ENCODE assay signal across 12 cellular contexts in the genomic region with DNA sequence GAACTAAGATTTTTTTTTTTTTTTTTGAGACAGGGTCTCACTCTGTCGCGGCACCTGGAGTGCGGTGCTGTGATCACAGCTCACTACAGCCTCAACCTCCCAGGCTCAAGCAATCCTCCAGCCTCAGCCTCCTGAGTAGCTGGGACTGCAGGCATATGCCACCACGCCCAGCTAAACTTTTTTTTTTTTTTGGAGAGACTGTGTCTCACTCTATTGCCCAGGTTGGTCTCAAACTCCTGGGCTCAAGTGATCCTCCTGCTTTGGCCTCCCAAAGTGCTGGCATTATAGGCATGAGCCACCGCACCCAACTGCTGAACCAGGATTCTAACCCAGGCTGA. TPM values are rescaled to one million over a fixed set of nuclear protein-coding genes. Genes with fewer than 3 reads are reported as not detected.
DNase-seq lines count a peak whose midpoint lies in the region; ATAC-seq and TF ChIP-seq lines count a peak whose summit lies in the region.
"Not testable (repeated sequence)": the region's sequence is repeated elsewhere in the genome, so short reads cannot be mapped to it uniquely, and the experiment has no call there.
"Had no signal": no experiment of that assay in that cellular context is flagged by ENCODE, and none has a peak within 500 bp of the region (broad histone marks: within the 10 kb centered on the region; RNA-seq: fewer than 3 reads in every experiment).

No MANE protein-coding gene starts in this region.

- H3K4me1 ChIP-seq in HUES64 (ENCODE audit: insufficient read depth, low read length), result peaks cover 22% of the 10 kb centered on the region
- H3K4me1 ChIP-seq in muscle layer of colon (ENCODE audit: insufficient read depth, low read length), result peaks cover 20% of the 10 kb centered on the region
- H3K4me1 ChIP-seq in upper lobe of right lung, result peaks cover 19% of the 10 kb centered on the region

- not testable (repeated sequence) for H3K27me3 Mint-ChIP-seq in CD14-positive monocyte (ENCODE audit: low read depth in 3 of 3); activated CD4-positive, alpha-beta T cell treated with anti-CD3 and anti-CD28 coated beads, Interleukin-2, amount 10 ng/mL, durations not matched to agents 7 days and 5 days; stimulated activated memory B cell treated with anti-CD40 and anti-IgM and Interleukin-4, amounts not matched to agents 10 μg/mL and 1 μg/mL and 100 μg/mL, for 72 hours

- not testable (repeated sequence) for H3K27me3 ChIP-seq in HUES64 (ENCODE audit: insufficient read depth, low read length); muscle layer of colon (ENCODE audit: control insufficient read depth in 1 of 2, insufficient read depth in 2 of 2, low read length in 2 of 2); upper lobe of right lung

- H3K4me3 ChIP-seq in HUES64 (ENCODE audit: low read length) (peak overlapping the region; percentile 72; the same call in 1 of the 2 replicates), coronary artery (peak overlapping the region; percentile 70), iPS-11a (ENCODE audit: low read depth, low read length) (peak overlapping the region; percentile 67), muscle layer of colon (ENCODE audit: low read depth in 1 of 2, low read length in 2 of 2) (peak overlapping the region in 1 of 2 donors; percentile 68), upper lobe of right lung (peak overlapping the region; percentile 49)

- H3K36me3 Mint-ChIP-seq in CD14-positive monocyte; activated CD4-positive, alpha-beta T cell treated with anti-CD3 and anti-CD28 coated beads, Interleukin-2, amount 10 ng/mL, durations not matched to agents 7 days and 5 days (ENCODE audit: low read depth); stimulated activated memory B cell treated with anti-CD40 and anti-IgM and Interleukin-4, amounts not matched to agents 10 μg/mL and 1 μg/mL and 100 μg/mL, for 72 hours: not testable (repeated sequence)

- intact Hi-C loops in CD14-positive monocyte (cut with micrococcal nuclease), result loop anchor here in 1 of 2 donors (10.0 kb wide), 2 partner anchors 200 to 1150 kb away; a partner anchor contains a TSS
- intact Hi-C loops in upper lobe of right lung (cut with DNase I), result not testable (repeated sequence)

- not testable (repeated sequence) for H3K9me3 Mint-ChIP-seq in CD14-positive monocyte; activated CD4-positive, alpha-beta T cell treated with anti-CD3 and anti-CD28 coated beads, Interleukin-2, amount 10 ng/mL, durations not matched to agents 7 days and 5 days; stimulated activated memory B cell treated with anti-CD40 and anti-IgM and Interleukin-4, amounts not matched to agents 10 μg/mL and 1 μg/mL and 100 μg/mL, for 72 hours

- ATAC-seq in stimulated activated memory B cell treated with anti-CD40 and anti-IgM and Interleukin-4, amounts not matched to agents 10 μg/mL and 1 μg/mL and 100 μg/mL, for 72 hours; upper lobe of right lung: not testable (repeated sequence)

- not testable (repeated sequence) for H3K36me3 ChIP-seq in HUES64 (ENCODE audit: insufficient read depth, low read length); muscle layer of colon (ENCODE audit: insufficient read depth, low read length); upper lobe of right lung

- peak overlapping the region in 4 of 7 donors; percentile 30 to 76 (median 43) for H3K27ac Mint-ChIP-seq in CD14-positive monocyte
- not testable (repeated sequence) for H3K27ac Mint-ChIP-seq in activated CD4-positive, alpha-beta T cell treated with anti-CD3 and anti-CD28 coated beads, Interleukin-2, amount 10 ng/mL, durations not matched to agents 7 days and 5 days
- H3K27ac Mint-ChIP-seq in stimulated activated memory B cell treated with anti-CD40 and anti-IgM and Interleukin-4, amounts not matched to agents 10 μg/mL and 1 μg/mL and 100 μg/mL, for 72 hours, result peak overlapping the region; percentile 99

- not testable (repeated sequence) for DNase-seq in CD14-positive monocyte (ENCODE audit: low spot score); activated CD4-positive, alpha-beta T cell treated with anti-CD3 and anti-CD28 coated beads, Interleukin-2, amount 10 ng/mL, durations not matched to agents 7 days and 5 days; coronary artery (ENCODE audit: low spot score); upper lobe of right lung

- H3K4me1 Mint-ChIP-seq in CD14-positive monocyte, result peaks cover 81% of the 10 kb centered on the region
- H3K4me1 Mint-ChIP-seq in activated CD4-positive, alpha-beta T cell treated with anti-CD3 and anti-CD28 coated beads, Interleukin-2, amount 10 ng/mL, durations not matched to agents 7 days and 5 days, result peaks cover 63% of the 10 kb centered on the region
- H3K4me1 Mint-ChIP-seq in stimulated activated memory B cell treated with anti-CD40 and anti-IgM and Interleukin-4, amounts not matched to agents 10 μg/mL and 1 μg/mL and 100 μg/mL, for 72 hours, result peaks cover 67% of the 10 kb centered on the region

- CTCF ChIA-PET in activated CD4-positive, alpha-beta T cell treated with anti-CD3 and anti-CD28 coated beads, Interleukin-2, amount 10 ng/mL, durations not matched to agents 7 days and 5 days (lab: Charles Lee), result interaction anchor here (0.5 to 2.8 kb wide), 12 partner anchors 8 to 148 kb away, joined by 3 to 11 read pairs (median 4); no protein-coding TSS in a partner anchor

- not testable (repeated sequence) for H3K9me3 ChIP-seq in HUES64 (ENCODE audit: insufficient read depth, low read depth, low read length); muscle layer of colon (ENCODE audit: low read length); upper lobe of right lung

- WGBS in HUES64, result 93% methylated on average over 5 of the region's 5 CpGs

- H3K9ac ChIP-seq in HUES64 (ENCODE audit: low read depth, low read length), result not testable (repeated sequence)
- H3K9ac ChIP-seq in muscle layer of colon (ENCODE audit: low read length), result peak overlapping the region; percentile 22

- not testable (repeated sequence) for TF ChIP-seq CTCF in CD14-positive monocyte (IDR thresholded peaks at IDR 0.05); coronary artery (IDR thresholded peaks at IDR 0.05); upper lobe of right lung (IDR thresholded peaks at IDR 0.05)

- POLR2A ChIA-PET in activated CD4-positive, alpha-beta T cell treated with anti-CD3 and anti-CD28 coated beads, Interleukin-2, amount 10 ng/mL, durations not matched to agents 7 days and 5 days (lab: Charles Lee), result interaction anchor here (0.7 kb wide), 1 partner anchor 1027 kb away, joined by 4 read pairs; a partner anchor contains a TSS

- not testable (repeated sequence) for H3K27ac ChIP-seq in HUES64 (ENCODE audit: low read depth, low read length); muscle layer of colon (ENCODE audit: low read depth, low read length); upper lobe of right lung
- H3K27ac ChIP-seq in coronary artery, result peak overlapping the region in 1 of 2 donors; percentile 51

- peak overlapping the region in 1 of 2 donors; percentile 87 for H3K4me3 Mint-ChIP-seq in CD14-positive monocyte
- H3K4me3 Mint-ChIP-seq in activated CD4-positive, alpha-beta T cell treated with anti-CD3 and anti-CD28 coated beads, Interleukin-2, amount 10 ng/mL, durations not matched to agents 7 days and 5 days, result peak overlapping the region; percentile 82
- peak overlapping the region; percentile 30 for H3K4me3 Mint-ChIP-seq in stimulated activated memory B cell treated with anti-CD40 and anti-IgM and Interleukin-4, amounts not matched to agents 10 μg/mL and 1 μg/mL and 100 μg/mL, for 72 hours

RNA-seq across cellular contexts. Expression of a gene that starts 4.1 kb away (rescaled TPM):
- polyA plus RNA-seq in CD14-positive monocyte, result not detected
- not detected for polyA plus RNA-seq in HUES64 (2013, experiment 1 of 2)
- not detected for polyA plus RNA-seq in HUES64 (2013, experiment 2 of 2)
- total RNA-seq in activated CD4-positive, alpha-beta T cell treated with anti-CD3 and anti-CD28 coated beads, Interleukin-2, amount 10 ng/mL, durations not matched to agents 7 days and 5 days, result under 1 TPM; 0.10 to 0.77 TPM
- total RNA-seq in upper lobe of right lung, result 1.0 TPM
- total RNA-seq: epithelial cell of proximal tubule, lower leg skin, omental fat pad, PC-3 had no signal

RNA-seq across cellular contexts. Expression of a gene that starts 4.2 kb away (rescaled TPM):
- 100 to 1,000 TPM; 631 to 847 TPM for polyA plus RNA-seq in CD14-positive monocyte
- 45.8 TPM for polyA plus RNA-seq in HUES64 (2013, experiment 1 of 2)
- 57.0 TPM for polyA plus RNA-seq in HUES64 (2013, experiment 2 of 2)
- 100 to 1,000 TPM; 299 to 387 TPM for total RNA-seq in activated CD4-positive, alpha-beta T cell treated with anti-CD3 and anti-CD28 coated beads, Interleukin-2, amount 10 ng/mL, durations not matched to agents 7 days and 5 days
- 419 TPM for total RNA-seq in upper lobe of right lung

RNA-seq across cellular contexts. Expression of a gene that starts 59.8 kb away (rescaled TPM):
- polyA plus RNA-seq in CD14-positive monocyte, result 1 to 10 TPM; 6.1 to 7.2 TPM
- polyA plus RNA-seq in HUES64 (2013, experiment 1 of 2), result 7.1 TPM
- polyA plus RNA-seq in HUES64 (2013, experiment 2 of 2), result 6.6 TPM
- total RNA-seq in activated CD4-positive, alpha-beta T cell treated with anti-CD3 and anti-CD28 coated beads, Interleukin-2, amount 10 ng/mL, durations not matched to agents 7 days and 5 days, result 10 to 100 TPM; 19.4 to 22.1 TPM
- 22.0 TPM for total RNA-seq in upper lobe of right lung
